In the genomic region with DNA sequence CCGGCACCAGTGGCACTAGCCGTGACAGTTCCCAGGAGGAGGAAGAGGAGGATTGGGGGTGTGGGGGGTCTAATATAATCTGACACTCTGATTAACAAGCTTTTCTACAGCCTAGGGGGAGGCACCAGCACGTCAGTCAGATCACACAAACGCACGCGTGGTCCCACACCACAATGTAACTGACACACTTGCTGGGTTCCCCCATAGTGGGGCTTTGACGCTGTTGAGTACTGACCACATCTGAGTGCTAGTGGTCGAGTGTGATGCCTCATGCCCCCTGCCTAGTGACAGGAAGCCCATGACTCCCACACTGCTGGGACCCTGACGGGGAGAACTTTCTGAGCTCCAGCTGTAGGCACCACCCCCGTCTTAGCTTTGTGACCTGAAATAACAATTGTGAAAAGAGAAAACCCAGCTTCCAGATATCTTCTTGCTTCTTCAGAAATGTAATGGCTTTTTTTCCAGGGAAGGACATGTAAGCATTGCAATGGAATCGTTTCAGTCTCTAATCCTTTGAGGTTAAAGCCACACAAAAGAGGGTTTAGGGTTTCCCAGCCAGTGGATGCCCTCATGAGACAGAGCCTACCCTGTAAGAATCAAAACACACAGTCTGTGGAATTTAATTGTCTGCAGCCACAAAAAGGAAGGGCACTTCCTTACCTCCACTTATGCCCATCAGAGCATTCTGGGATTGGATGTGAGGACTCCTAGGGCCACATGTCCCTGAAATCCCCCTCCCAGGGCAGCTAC, we compare ENCODE assay signal across 18 cellular contexts.
DNase-seq lines count a peak whose midpoint lies in the region; ATAC-seq lines count a peak whose summit lies in the region.
"Had no signal": no experiment of that assay in that cellular context is flagged by ENCODE, and none has a peak within 500 bp of the region (broad histone marks: within the 10 kb centered on the region; RNA-seq: fewer than 3 reads in every experiment).

No MANE protein-coding gene starts in this region.

- DNase-seq in NCI-H2107 treated with DMSO at 0.1 percent for 48 hours (lab: John Stamatoyannopoulos, UW; ENCODE audit: unreplicated experiment): peak; percentile 49
- DNase-seq in NCI-H2107 (lab: John Stamatoyannopoulos, UW): no peak
- DNase-seq in Jurkat, Clone E6-1 (ENCODE audit: low read depth, low spot score): peak; percentile 77
- DNase-seq in SW480 (ENCODE audit: low spot score): peak; percentile 43
- DNase-seq in nucleus accumbens (lab: John Stamatoyannopoulos, UW): no peak
- DNase-seq in kidney glomerular epithelial cell (lab: John Stamatoyannopoulos, UW): no peak
- DNase-seq: AML-193; CD8-positive, alpha-beta T cell; DMS 273 treated with DMSO at 0.1 percent for 48 hours; DMS53; GDM1; HCEC 1CT; IMR-90 had no signal

- H3K27ac ChIP-seq in BLaER1: no peak overlapping the region
- H3K27ac ChIP-seq: 22Rv1, A549 had no signal

- H3K9ac ChIP-seq in BLaER1: no peak overlapping the region

- no peaks in the 10 kb centered on the region for H3K27me3 ChIP-seq in BLaER1

- H3K4me2 ChIP-seq in BLaER1: peak overlapping the region; percentile 23
- H3K4me2 ChIP-seq: A549, GM23338 had no signal

- H3K9me3 ChIP-seq in BLaER1: no peaks in the 10 kb centered on the region
- H3K9me3 ChIP-seq: A549 had no signal

- ATAC-seq in HG03520 (IDR thresholded peaks at IDR 0.05; ENCODE audit: unreplicated experiment): no peak
- ATAC-seq: A549; CD8-positive, alpha-beta T cell; GM23338 had no signal

- H3K4me3 ChIP-seq in BLaER1: no peak overlapping the region
- no peak overlapping the region for H3K4me3 ChIP-seq in Jurkat, Clone E6-1 (ENCODE audit: low read length)
- H3K4me3 ChIP-seq: A549, GM23338 had no signal

- no peaks in the 10 kb centered on the region for H3K36me3 ChIP-seq in BLaER1

- H4K20me1 ChIP-seq in BLaER1: peaks cover 11% of the 10 kb centered on the region; the same call in 1 of the 2 replicates

- peaks cover 8% of the 10 kb centered on the region for H3K4me1 ChIP-seq in BLaER1
- H3K4me1 ChIP-seq: A549 had no signal

Comparison
In these comparisons a context has a peak if more than half of its experiments do, and no peak if none do; other contexts are left out.
1. DNase-seq: peak in NCI-H2107 treated with DMSO at 0.1 percent for 48 hours (single experiment), Jurkat, Clone E6-1 (single experiment) and SW480 (single experiment); none in NCI-H2107 (single experiment), nucleus accumbens (0 of 56) and kidney glomerular epithelial cell (single experiment).